1 cellular context compared by ENCODE assay signal in the genomic region with DNA sequence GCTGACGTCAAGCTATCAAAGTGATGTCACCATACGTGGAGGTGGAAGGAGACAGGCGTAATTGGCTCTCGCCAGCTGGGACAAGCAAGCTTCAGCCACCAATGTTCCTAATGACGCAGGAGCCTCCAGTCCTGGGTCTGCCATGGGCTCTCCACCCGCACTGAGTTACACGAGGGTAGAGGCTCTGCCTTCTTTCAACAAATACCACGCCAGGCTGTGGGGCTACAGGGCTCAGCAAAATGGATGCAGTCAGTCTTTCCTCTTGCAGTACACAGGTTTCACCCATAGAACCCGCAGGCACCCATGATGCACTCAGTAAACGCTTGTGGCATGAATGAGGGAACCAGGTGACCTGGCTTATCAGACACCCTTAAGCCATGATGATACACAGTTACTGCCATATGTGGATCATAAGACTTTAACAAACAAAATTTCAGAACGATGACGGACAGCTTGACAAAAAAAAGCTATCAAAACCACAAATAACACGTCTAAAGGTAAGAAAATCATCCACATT.
TF ChIP-seq lines count a peak whose summit lies in the region.

No MANE protein-coding gene starts in this region.

TF ChIP-seq in SK-N-SH, 30 proteins besides CTCF, POLR2A, EP300 and RAD21 (continued from another document):
- TF ChIP-seq, protein P1, sequence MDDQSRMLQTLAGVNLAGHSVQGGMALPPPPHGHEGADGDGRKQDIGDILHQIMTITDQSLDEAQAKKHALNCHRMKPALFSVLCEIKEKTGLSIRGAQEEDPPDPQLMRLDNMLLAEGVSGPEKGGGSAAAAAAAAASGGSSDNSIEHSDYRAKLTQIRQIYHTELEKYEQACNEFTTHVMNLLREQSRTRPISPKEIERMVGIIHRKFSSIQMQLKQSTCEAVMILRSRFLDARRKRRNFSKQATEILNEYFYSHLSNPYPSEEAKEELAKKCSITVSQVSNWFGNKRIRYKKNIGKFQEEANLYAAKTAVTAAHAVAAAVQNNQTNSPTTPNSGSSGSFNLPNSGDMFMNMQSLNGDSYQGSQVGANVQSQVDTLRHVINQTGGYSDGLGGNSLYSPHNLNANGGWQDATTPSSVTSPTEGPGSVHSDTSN (IDR thresholded peaks at IDR 0.05), result no peak
- TF ChIP-seq GABPA (IDR thresholded peaks at IDR 0.05; ENCODE audit: low read depth) (no peak), RFX5 (IDR thresholded peaks at IDR 0.05; ENCODE audit: low read length) (no peak), FOXM1 (IDR thresholded peaks at IDR 0.05; ENCODE audit: low read depth) (no peak), YY1 (IDR thresholded peaks at IDR 0.05; ENCODE audit: low read depth) (no peak), RXRA (IDR thresholded peaks at IDR 0.05; ENCODE audit: borderline replicate concordance, low read depth) (no peak), FOXJ3 (CRISPR knock-in tag; IDR thresholded peaks at IDR 0.05) (no peak), MXI1 (IDR thresholded peaks at IDR 0.05; ENCODE audit: low read depth, low read length) (no peak), ELF1 (IDR thresholded peaks at IDR 0.05) (no peak), FOSL2 (IDR thresholded peaks at IDR 0.05; ENCODE audit: borderline replicate concordance, low read depth) (no peak)
- TF ChIP-seq, protein P2, sequence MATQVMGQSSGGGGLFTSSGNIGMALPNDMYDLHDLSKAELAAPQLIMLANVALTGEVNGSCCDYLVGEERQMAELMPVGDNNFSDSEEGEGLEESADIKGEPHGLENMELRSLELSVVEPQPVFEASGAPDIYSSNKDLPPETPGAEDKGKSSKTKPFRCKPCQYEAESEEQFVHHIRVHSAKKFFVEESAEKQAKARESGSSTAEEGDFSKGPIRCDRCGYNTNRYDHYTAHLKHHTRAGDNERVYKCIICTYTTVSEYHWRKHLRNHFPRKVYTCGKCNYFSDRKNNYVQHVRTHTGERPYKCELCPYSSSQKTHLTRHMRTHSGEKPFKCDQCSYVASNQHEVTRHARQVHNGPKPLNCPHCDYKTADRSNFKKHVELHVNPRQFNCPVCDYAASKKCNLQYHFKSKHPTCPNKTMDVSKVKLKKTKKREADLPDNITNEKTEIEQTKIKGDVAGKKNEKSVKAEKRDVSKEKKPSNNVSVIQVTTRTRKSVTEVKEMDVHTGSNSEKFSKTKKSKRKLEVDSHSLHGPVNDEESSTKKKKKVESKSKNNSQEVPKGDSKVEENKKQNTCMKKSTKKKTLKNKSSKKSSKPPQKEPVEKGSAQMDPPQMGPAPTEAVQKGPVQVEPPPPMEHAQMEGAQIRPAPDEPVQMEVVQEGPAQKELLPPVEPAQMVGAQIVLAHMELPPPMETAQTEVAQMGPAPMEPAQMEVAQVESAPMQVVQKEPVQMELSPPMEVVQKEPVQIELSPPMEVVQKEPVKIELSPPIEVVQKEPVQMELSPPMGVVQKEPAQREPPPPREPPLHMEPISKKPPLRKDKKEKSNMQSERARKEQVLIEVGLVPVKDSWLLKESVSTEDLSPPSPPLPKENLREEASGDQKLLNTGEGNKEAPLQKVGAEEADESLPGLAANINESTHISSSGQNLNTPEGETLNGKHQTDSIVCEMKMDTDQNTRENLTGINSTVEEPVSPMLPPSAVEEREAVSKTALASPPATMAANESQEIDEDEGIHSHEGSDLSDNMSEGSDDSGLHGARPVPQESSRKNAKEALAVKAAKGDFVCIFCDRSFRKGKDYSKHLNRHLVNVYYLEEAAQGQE (IDR thresholded peaks at IDR 0.05; ENCODE audit: low read depth, low read length), result no peak
